9 cellular contexts compared by ENCODE assay signal in genomic region chr22:39306456-39307361, GRCh38. TPM values are rescaled to one million over a fixed set of nuclear protein-coding genes. Genes with fewer than 3 reads are reported as not detected.
A peak's percentile ranks its signal among the peaks of the same experiment; 100 is the strongest.
DNase-seq lines count a peak whose midpoint lies in the region; ATAC-seq and TF ChIP-seq lines count a peak whose summit lies in the region.
"Had no signal": no experiment of that assay in that cellular context is flagged by ENCODE, and none has a peak within 500 bp of the region (broad histone marks: within the 10 kb centered on the region; RNA-seq: fewer than 3 reads in every experiment).

No MANE protein-coding gene starts in this region.

- H3K4me3 ChIP-seq in IMR-90 (ENCODE audit: insufficient read depth, low read depth, low read length), result no peak overlapping the region
- no peak overlapping the region for H3K4me3 ChIP-seq in fibroblast of mammary gland (ENCODE audit: control insufficient read depth, low read depth, low read length)
- H3K4me3 ChIP-seq: adrenal gland had no signal

- TF ChIP-seq POLR2A in IMR-90 (IDR thresholded peaks at IDR 0.05; ENCODE audit: low read depth, low read length), result 0 out of 2 replicates have a peak, but pooled peaks have one; percentile 27

- 80% methylated on average over 2 of the region's 14 CpGs; no CpG with 5 or more reads in 1 of the 2 experiments for WGBS in IMR-90 (ENCODE audit: extremely low coverage in 2 of 2, insufficient read length in 1 of 2), 2 experiments

- no peak overlapping the region for H3K14ac ChIP-seq in IMR-90 (replicated peaks; ENCODE audit: low read depth, low read length)

- peaks cover 9% of the 10 kb centered on the region for H3K9me1 ChIP-seq in IMR-90 (ENCODE audit: insufficient read depth, low read length)

- no peak overlapping the region for H3K4ac ChIP-seq in IMR-90 (ENCODE audit: low read depth, low read length)

- H3K27ac Mint-ChIP-seq in CD14-positive monocyte, result peak overlapping the region in 4 of 7 donors; percentile 32 to 77 (median 43)

- no peak overlapping the region for H4K8ac ChIP-seq in IMR-90 (ENCODE audit: low read depth in 2 of 2, low read length in 2 of 2)

- H2BK5ac ChIP-seq in IMR-90 (ENCODE audit: low read depth, low read length, poor library complexity, severe bottlenecking), result no peak overlapping the region

- H2AK5ac ChIP-seq in IMR-90 (ENCODE audit: low read depth, low read length), result peak overlapping the region; percentile 61; the same call in 1 of the 2 replicates

- peaks cover 2 to 10% (median 8%) of the 10 kb centered on the region in 3 donors for H3K27me3 Mint-ChIP-seq in CD14-positive monocyte (ENCODE audit: low read depth in 3 of 3)

- H3K4me2 ChIP-seq in IMR-90 (ENCODE audit: low read depth, low read length), result no peak overlapping the region

- peak overlapping the region; percentile 34 for H2AK9ac ChIP-seq in IMR-90 (replicated peaks; ENCODE audit: low read depth, low read length, poor library complexity)

- TF ChIP-seq RAD21 in IMR-90 (IDR thresholded peaks at IDR 0.05; ENCODE audit: low read length), result peak; percentile 28

- H3K9me3 Mint-ChIP-seq in CD14-positive monocyte, result peaks cover 0 to 4% (median 0%) of the 10 kb centered on the region in 7 donors

- H3K23ac ChIP-seq in IMR-90 (ENCODE audit: low read depth, low read length), result no peak overlapping the region

- H3K79me1 ChIP-seq in IMR-90 (ENCODE audit: low read depth in 1 of 2, low read length in 2 of 2), result peaks cover 0 to 29% of the 10 kb centered on the region in 2 experiments; a peak in 2 of 4 replicates

- intact Hi-C loops in CD14-positive monocyte (cut with micrococcal nuclease), result loop anchor here in 1 of 2 donors (5.0 kb wide), 1 partner anchor 39 kb away; no protein-coding TSS in a partner anchor
- intact Hi-C loops in IMR-90 (cut with micrococcal nuclease), result loop anchor here (5.0 kb wide), 1 partner anchor 434 kb away; the partner anchor contains the start of gene CBX6

- in situ Hi-C loops in IMR-90 (cut with MboI; ENCODE audit: low sequenced_read_pairs), result loop anchor here (10.0 kb wide), 1 partner anchor 442 kb away; no protein-coding TSS in a partner anchor

- H3K36me3 ChIP-seq in IMR-90 (ENCODE audit: control insufficient read depth, insufficient read depth, low read length), result peaks cover 38% of the 10 kb centered on the region

- H3K4me1 ChIP-seq in IMR-90 (ENCODE audit: control insufficient read depth, insufficient read depth, low read length), result peaks cover 15% of the 10 kb centered on the region

- H3K36me3 Mint-ChIP-seq in CD14-positive monocyte, result peaks cover 4 to 5% of the 10 kb centered on the region in 2 donors

- no peak for ATAC-seq in IMR-90 (ENCODE audit: low read depth)
- no peak for ATAC-seq in left lobe of liver

- no peak overlapping the region for H2AFZ ChIP-seq in IMR-90 (replicated peaks; ENCODE audit: low read length, poor library complexity)

- H4K91ac ChIP-seq in IMR-90 (ENCODE audit: insufficient read depth, low read depth, low read length), result no peak overlapping the region

- H4K20me1 ChIP-seq in IMR-90 (ENCODE audit: insufficient read depth, low read length), result peaks cover 38% of the 10 kb centered on the region

- CTCF ChIA-PET in IMR-90 (lab: Yijun Ruan, JAX), result interaction anchor here (0.6 kb wide), 2 partner anchors 78 to 150 kb away, joined by 3 to 5 read pairs; no protein-coding TSS in a partner anchor

- H2BK20ac ChIP-seq in IMR-90 (ENCODE audit: low read depth, low read length), result no peak overlapping the region

- DNase-seq in CD14-positive monocyte (ENCODE audit: low spot score) (no peak), IMR-90 (no peak), fibroblast of mammary gland (ENCODE audit: low read depth) (no peak), AG08396 (ENCODE audit: low spot score) (no peak), amniotic stem cell (lab: John Stamatoyannopoulos, UW) (no peak), left lobe of liver (ENCODE audit: low spot score) (no peak)
- DNase-seq in activated CD8-positive, alpha-beta memory T cell treated with anti-CD3 and anti-CD28 coated beads for 1 hour (ENCODE audit: extremely low read depth in 1 of 2, low read depth in 1 of 2), result peak; percentile 21 to 24
- peak; percentile 75 for DNase-seq in stimulated activated CD4-positive, alpha-beta T cell treated with anti-CD3 and anti-CD28 coated beads, Interleukin-15, amount 100 ng/mL, for 24 hours

- H3K9ac ChIP-seq in IMR-90 (ENCODE audit: low read depth, low read length), result no peak overlapping the region

- BruUV-seq in IMR-90 (replicated peaks; lab: Mats Ljungman, UMichigan), result no TSS peak

- no peak overlapping the region for H2BK15ac ChIP-seq in IMR-90 (ENCODE audit: low read depth, low read length)

- no peak overlapping the region for H3K18ac ChIP-seq in IMR-90 (ENCODE audit: low read depth, low read length)

- no peak overlapping the region for H3K27ac ChIP-seq in IMR-90 (ENCODE audit: insufficient read depth, low read length)

- peak; percentile 51 for TF ChIP-seq CTCF in CD14-positive monocyte (IDR thresholded peaks at IDR 0.05)
- TF ChIP-seq CTCF in IMR-90 (conservative IDR thresholded peaks at IDR 0.05; ENCODE audit: low read depth, low read length), result peak; percentile 40
- TF ChIP-seq CTCF in fibroblast of mammary gland (conservative IDR thresholded peaks at IDR 0.05; ENCODE audit: control insufficient read depth, insufficient read depth, low read depth, low read length), result peak; percentile 33

- H4K5ac ChIP-seq in IMR-90 (ENCODE audit: low read depth, low read length), result no peak overlapping the region

- no peak overlapping the region for H3K56ac ChIP-seq in IMR-90 (ENCODE audit: extremely low read depth, insufficient read depth, low read length)

- H2BK120ac ChIP-seq in IMR-90 (ENCODE audit: low read depth, low read length), result no peak overlapping the region

- no peaks in the 10 kb centered on the region for H3K27me3 ChIP-seq in IMR-90 (ENCODE audit: control insufficient read depth, insufficient read depth, low read length)
- H3K27me3 ChIP-seq: adrenal gland had no signal

- POLR2A ChIA-PET in IMR-90 (lab: Charles Lee; ENCODE audit: unreplicated experiment), result no interaction called here

- H3K4me1 Mint-ChIP-seq in CD14-positive monocyte, result peaks cover 41% of the 10 kb centered on the region

- no peaks in the 10 kb centered on the region for H3K9me3 ChIP-seq in IMR-90 (ENCODE audit: control insufficient read depth, insufficient read depth, low read length)
- H3K9me3 ChIP-seq: adrenal gland had no signal

- dilution Hi-C loops in IMR-90 (cut with HindIII; ENCODE audit: low sequenced_read_pairs, unreplicated experiment), result no loop called here

- H3K4me3 Mint-ChIP-seq in CD14-positive monocyte, result no peak overlapping the region

TF ChIP-seq in IMR-90, 13 proteins besides CTCF, POLR2A, EP300 and RAD21:
- TF ChIP-seq SMC3 (IDR thresholded peaks at IDR 0.05; ENCODE audit: low read depth, low read length), result 0 out of 2 replicates have a peak, but pooled peaks have one; percentile 13
- TF ChIP-seq CEBPB (IDR thresholded peaks at IDR 0.05; ENCODE audit: low read depth, low read length), result no peak

RNA-seq across cellular contexts. Expression of gene RPL3, which starts 12.7 kb away (rescaled TPM):
- polyA plus RNA-seq in CD14-positive monocyte, result 100 to 1,000 TPM; 604 to 698 TPM
- 2,871 and 3,750 TPM in 2 replicates for total RNA-seq in IMR-90 (2012; rRNA removed)
- polyA plus RNA-seq in IMR-90 (2012; rRNA removed), result 3,097 and 3,312 TPM in 2 replicates
- polyA plus RNA-seq in IMR-90 (2012; cell fraction: cytosol; rRNA removed), result 2,912 and 3,812 TPM in 2 replicates
- 2,181 and 2,704 TPM in 2 replicates for polyA plus RNA-seq in IMR-90 (2012; cell fraction: nucleus; rRNA removed; ENCODE audit: low replicate concordance)
- 862 TPM for total RNA-seq in left lobe of liver

RNA-seq across cellular contexts. Expression of gene SYNGR1, which starts 43.1 kb away (rescaled TPM):
- polyA plus RNA-seq in CD14-positive monocyte (10 to 100 TPM; 18.0 to 39.6 TPM), IMR-90 (2012; rRNA removed) (81.5 and 82.8 TPM in 2 replicates)
- total RNA-seq in IMR-90 (2012; rRNA removed) (6.3 and 19.7 TPM in 2 replicates), left lobe of liver (2.9 TPM)
- polyA plus RNA-seq in IMR-90 (2012; cell fraction: cytosol; rRNA removed), result 12.5 and 103 TPM in 2 replicates
- polyA plus RNA-seq in IMR-90 (2012; cell fraction: nucleus; rRNA removed; ENCODE audit: low replicate concordance), result 69.4 and 179 TPM in 2 replicates

Comparison
In these comparisons a context has a peak if more than half of its experiments do, and no peak if none do; other contexts are left out.
1. DNase-seq: peak in activated CD8-positive, alpha-beta memory T cell treated with anti-CD3 and anti-CD28 coated beads for 1 hour (2 of 2) and stimulated activated CD4-positive, alpha-beta T cell treated with anti-CD3 and anti-CD28 coated beads, Interleukin-15, amount 100 ng/mL, for 24 hours (single experiment); none in CD14-positive monocyte (single experiment), IMR-90 (single experiment), fibroblast of mammary gland (single experiment), AG08396 (single experiment), amniotic stem cell (single experiment) and left lobe of liver (single experiment).
2. Peak in every context shown above with its lines, with median percentiles within 50 percentile points of each other: CTCF ChIP-seq.